ENCODE assay signal across 1 cellular context in genomic region chr6:116405147-116405546, GRCh38.
TF ChIP-seq lines count a peak whose summit lies in the region.

No MANE protein-coding gene starts in this region.

TF ChIP-seq in SK-N-SH, 30 proteins besides CTCF, POLR2A, EP300 and RAD21 (continued from another document):
- TF ChIP-seq ZBTB33 (IDR thresholded peaks at IDR 0.05; ENCODE audit: borderline replicate concordance, low read depth), result no peak
- no peak for TF ChIP-seq RFX5 (IDR thresholded peaks at IDR 0.05; ENCODE audit: low read length)
